16 cellular contexts compared by ENCODE assay signal in genomic region chr12:21614510-21614909, GRCh38. TPM values are rescaled to one million over a fixed set of nuclear protein-coding genes. Genes with fewer than 3 reads are reported as not detected.
A peak's percentile ranks its signal among the peaks of the same experiment; 100 is the strongest.
DNase-seq lines count a peak whose midpoint lies in the region; ATAC-seq and TF ChIP-seq lines count a peak whose summit lies in the region.
"Had no signal": no experiment of that assay in that cellular context is flagged by ENCODE, and none has a peak within 500 bp of the region (broad histone marks: within the 10 kb centered on the region; RNA-seq: fewer than 3 reads in every experiment).

No MANE protein-coding gene starts in this region.

- CTCF ChIA-PET in activated naive CD4-positive, alpha-beta T cell treated with anti-CD3 and anti-CD28 coated beads, Interleukin-2, amount 10 ng/mL, durations not matched to agents 7 days and 5 days (lab: Charles Lee), result no interaction called here
- CTCF ChIA-PET in activated CD8-positive, alpha-beta T cell treated with anti-CD3 and anti-CD28 coated beads for 36 hours (lab: Charles Lee), result interaction anchor here (0.9 kb wide), 1 partner anchor 12 kb away, joined by 3 read pairs; no protein-coding TSS in a partner anchor

- intact Hi-C loops in activated CD8-positive, alpha-beta T cell treated with anti-CD3 and anti-CD28 coated beads for 36 hours (cut with micrococcal nuclease), result loop anchor here (2.0 kb wide), 1 partner anchor 64 kb away; no protein-coding TSS in a partner anchor

- peaks cover 65% of the 10 kb centered on the region for H3K4me1 Mint-ChIP-seq in activated naive CD4-positive, alpha-beta T cell treated with anti-CD3 and anti-CD28 coated beads, Interleukin-2, amount 10 ng/mL, durations not matched to agents 7 days and 5 days
- H3K4me1 Mint-ChIP-seq in activated CD8-positive, alpha-beta T cell treated with anti-CD3 and anti-CD28 coated beads for 36 hours (ENCODE audit: low read depth), result peaks cover 47% of the 10 kb centered on the region
- peaks cover 25 to 63% (median 59%) of the 10 kb centered on the region in 4 donors for H3K4me1 Mint-ChIP-seq in naive thymus-derived CD8-positive, alpha-beta T cell

- POLR2A ChIA-PET in activated CD8-positive, alpha-beta T cell treated with anti-CD3 and anti-CD28 coated beads for 36 hours (lab: Charles Lee), result no interaction called here
- POLR2A ChIA-PET in naive thymus-derived CD8-positive, alpha-beta T cell (lab: Charles Lee), result interaction anchor here (1.1 to 4.9 kb wide), 5 partner anchors 19 to 66 kb away, joined by 5 to 47 read pairs (median 10); partner anchors contain the start of gene LDHB

- H3K27me3 Mint-ChIP-seq in activated naive CD4-positive, alpha-beta T cell treated with anti-CD3 and anti-CD28 coated beads, Interleukin-2, amount 10 ng/mL, durations not matched to agents 7 days and 5 days, result no peaks in the 10 kb centered on the region
- no peaks in the 10 kb centered on the region for H3K27me3 Mint-ChIP-seq in activated CD8-positive, alpha-beta T cell treated with anti-CD3 and anti-CD28 coated beads for 36 hours
- no peaks in the 10 kb centered on the region for H3K27me3 Mint-ChIP-seq in naive thymus-derived CD8-positive, alpha-beta T cell
- H3K27me3 Mint-ChIP-seq: activated B cell treated with CpG ODN at 0.5 μM for 24 hours had no signal

- ATAC-seq in activated CD8-positive, alpha-beta T cell treated with anti-CD3 and anti-CD28 coated beads for 36 hours, result no peak
- peak; percentile 80 to 88 for ATAC-seq in naive thymus-derived CD8-positive, alpha-beta T cell
- ATAC-seq in GM19351 (IDR thresholded peaks at IDR 0.05; ENCODE audit: unreplicated experiment), result no peak
- ATAC-seq: heart right ventricle had no signal

- H3K4me3 Mint-ChIP-seq in activated naive CD4-positive, alpha-beta T cell treated with anti-CD3 and anti-CD28 coated beads, Interleukin-2, amount 10 ng/mL, durations not matched to agents 7 days and 5 days, result peak overlapping the region; percentile 44
- peak overlapping the region; percentile 13 for H3K4me3 Mint-ChIP-seq in activated CD8-positive, alpha-beta T cell treated with anti-CD3 and anti-CD28 coated beads for 36 hours
- peak overlapping the region; percentile 48 to 77 (median 67) for H3K4me3 Mint-ChIP-seq in naive thymus-derived CD8-positive, alpha-beta T cell
- H3K4me3 Mint-ChIP-seq: activated B cell treated with CpG ODN at 0.5 μM for 24 hours had no signal

- TF ChIP-seq CTCF in activated CD8-positive, alpha-beta T cell treated with anti-CD3 and anti-CD28 coated beads for 36 hours (IDR thresholded peaks at IDR 0.05), result no peak

- H3K9me3 Mint-ChIP-seq in activated naive CD4-positive, alpha-beta T cell treated with anti-CD3 and anti-CD28 coated beads, Interleukin-2, amount 10 ng/mL, durations not matched to agents 7 days and 5 days, result peaks cover 2% of the 10 kb centered on the region
- peaks cover 4% of the 10 kb centered on the region for H3K9me3 Mint-ChIP-seq in activated CD8-positive, alpha-beta T cell treated with anti-CD3 and anti-CD28 coated beads for 36 hours
- peaks cover 0 to 13% (median 2%) of the 10 kb centered on the region in 9 donors for H3K9me3 Mint-ChIP-seq in naive thymus-derived CD8-positive, alpha-beta T cell
- H3K9me3 Mint-ChIP-seq: activated B cell treated with CpG ODN at 0.5 μM for 24 hours had no signal

- DNase-seq in activated naive CD4-positive, alpha-beta T cell treated with anti-CD3 and anti-CD28 coated beads, Interleukin-2, amount 10 ng/mL, durations not matched to agents 7 days and 5 days, result no peak
- no peak for DNase-seq in activated naive CD4-positive, alpha-beta T cell treated with Interleukin-2 at 50 U/mL for 16 hours
- peak; percentile 62 for DNase-seq in NOMO-1 treated with DMSO at 0.1 percent for 48 hours (lab: John Stamatoyannopoulos, UW; ENCODE audit: unreplicated experiment)
- DNase-seq in activated CD8-positive, alpha-beta T cell treated with anti-CD3 and anti-CD28 coated beads for 36 hours, result no peak
- DNase-seq in naive thymus-derived CD8-positive, alpha-beta T cell, result peak in 3 of 10 donors; percentile 45 to 49 (median 45)
- DNase-seq in NCI-H82 (lab: John Stamatoyannopoulos, UW), result no peak
- no peak for DNase-seq in NCI-H1417 treated with DMSO at 0.1 percent for 48 hours (lab: John Stamatoyannopoulos, UW)
- DNase-seq: activated B cell treated with CpG ODN at 0.5 μM for 24 hours, anterior cingulate cortex, heart right ventricle, lower lobe of right lung, MM.1S, NCI-H2081 treated with DMSO at 0.1 percent for 48 hours had no signal

- peak overlapping the region; percentile 75 for H3K27ac Mint-ChIP-seq in activated naive CD4-positive, alpha-beta T cell treated with anti-CD3 and anti-CD28 coated beads, Interleukin-2, amount 10 ng/mL, durations not matched to agents 7 days and 5 days
- peak overlapping the region; percentile 79 for H3K27ac Mint-ChIP-seq in activated CD8-positive, alpha-beta T cell treated with anti-CD3 and anti-CD28 coated beads for 36 hours
- H3K27ac Mint-ChIP-seq in naive thymus-derived CD8-positive, alpha-beta T cell, result peak overlapping the region; percentile 79 to 98 (median 93)
- H3K27ac Mint-ChIP-seq: activated B cell treated with CpG ODN at 0.5 μM for 24 hours had no signal

- H3K36me3 Mint-ChIP-seq in activated naive CD4-positive, alpha-beta T cell treated with anti-CD3 and anti-CD28 coated beads, Interleukin-2, amount 10 ng/mL, durations not matched to agents 7 days and 5 days, result peaks cover 22% of the 10 kb centered on the region
- peaks cover 10% of the 10 kb centered on the region for H3K36me3 Mint-ChIP-seq in activated CD8-positive, alpha-beta T cell treated with anti-CD3 and anti-CD28 coated beads for 36 hours (ENCODE audit: low read depth)
- peaks cover 0 to 26% (median 11%) of the 10 kb centered on the region in 3 donors for H3K36me3 Mint-ChIP-seq in naive thymus-derived CD8-positive, alpha-beta T cell

RNA-seq across cellular contexts. Expression of gene GYS2, which starts 9.9 kb away (rescaled TPM):
- total RNA-seq in activated CD8-positive, alpha-beta T cell treated with anti-CD3 and anti-CD28 coated beads for 36 hours, result not detected
- under 1 TPM in 1 of 2 experiments, not detected in 1; 0.31 TPM for total RNA-seq in naive thymus-derived CD8-positive, alpha-beta T cell
- polyA plus RNA-seq in naive thymus-derived CD8-positive, alpha-beta T cell, result not detected
- total RNA-seq: activated B cell treated with CpG ODN at 0.5 μM for 24 hours, cerebellum, lower lobe of right lung, RPMI7951 had no signal

RNA-seq across cellular contexts. Expression of gene LDHB, which starts 43.1 kb away (rescaled TPM):
- 1,000 to 10,000 TPM; 2,161 to 2,384 TPM for total RNA-seq in activated CD8-positive, alpha-beta T cell treated with anti-CD3 and anti-CD28 coated beads for 36 hours
- total RNA-seq in naive thymus-derived CD8-positive, alpha-beta T cell, result 1,000 to 10,000 TPM; 1,266 to 1,370 TPM
- polyA plus RNA-seq in naive thymus-derived CD8-positive, alpha-beta T cell, result 1,000 to 10,000 TPM; 1,691 to 2,368 (median 2,237) TPM

Comparison
In these comparisons a context has a peak if more than half of its experiments do, and no peak if none do; other contexts are left out.
1. H3K4me3 Mint-ChIP-seq: peak in every context shown above with its lines; median percentile 67 in naive thymus-derived CD8-positive, alpha-beta T cell; 44 in activated naive CD4-positive, alpha-beta T cell treated with anti-CD3 and anti-CD28 coated beads, Interleukin-2, amount 10 ng/mL, durations not matched to agents 7 days and 5 days; 13 in activated CD8-positive, alpha-beta T cell treated with anti-CD3 and anti-CD28 coated beads for 36 hours.
2. ATAC-seq: peak in naive thymus-derived CD8-positive, alpha-beta T cell (2 of 2); none in activated CD8-positive, alpha-beta T cell treated with anti-CD3 and anti-CD28 coated beads for 36 hours (single experiment) and GM19351 (single experiment).
3. Peak in every context shown above with its lines, with median percentiles within 50 percentile points of each other: H3K27ac Mint-ChIP-seq.